In the genomic region with DNA sequence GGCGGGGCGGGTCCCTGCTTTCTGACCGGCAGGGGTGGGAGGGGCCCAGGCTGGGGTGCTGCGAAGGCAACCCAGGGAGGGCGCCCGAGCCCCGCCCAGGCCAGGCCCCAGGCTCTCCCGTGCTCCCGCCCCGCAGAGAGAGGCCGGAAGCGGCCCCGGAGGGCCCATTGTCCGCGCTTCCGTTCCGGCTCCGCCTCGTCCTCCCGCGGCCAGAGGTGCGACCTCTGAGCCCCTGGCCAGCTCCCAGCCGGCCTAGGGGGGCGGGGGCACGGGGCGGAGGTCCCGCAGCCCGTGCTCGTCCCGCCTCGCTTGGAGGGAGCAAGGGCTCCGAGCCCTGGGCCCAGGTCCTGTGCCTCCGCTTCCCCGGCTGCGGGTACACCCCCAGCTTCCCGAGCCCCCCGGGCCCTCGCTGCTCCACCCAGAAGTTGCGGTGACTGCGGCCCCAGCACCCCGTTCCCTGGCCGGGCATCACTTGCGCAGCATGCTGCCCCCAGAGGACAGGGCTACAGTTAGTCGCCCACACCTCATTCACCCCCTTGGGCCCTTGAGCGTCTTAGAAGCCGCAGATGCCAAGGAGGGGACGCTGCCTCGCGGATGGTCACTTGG, we compare ENCODE assay signal across 1 cellular context.
A peak's percentile ranks its signal among the peaks of the same experiment; 100 is the strongest.
TF ChIP-seq lines count a peak whose summit lies in the region.

No MANE protein-coding gene starts in this region.

TF ChIP-seq in HepG2, 621 proteins besides CTCF, POLR2A, EP300 and RAD21 (continued from another document and continues in another):
- TF ChIP-seq BCLAF1 (IDR thresholded peaks at IDR 0.05) (no peak), SATB2 (CRISPR knock-in tag; IDR thresholded peaks at IDR 0.05) (no peak), ESRRA (CRISPR knock-in tag; IDR thresholded peaks at IDR 0.05; ENCODE audit: low read depth) (no peak; the same call in 1 of the 2 replicates), ZNF567 (CRISPR knock-in tag; IDR thresholded peaks at IDR 0.05; ENCODE audit: borderline replicate concordance) (no peak), ZMYM4 (CRISPR knock-in tag; IDR thresholded peaks at IDR 0.05) (peak; percentile 74), ZNF160 (CRISPR knock-in tag; IDR thresholded peaks at IDR 0.05) (no peak), BORCS8-MEF2B (CRISPR knock-in tag; IDR thresholded peaks at IDR 0.05) (0 out of 2 replicates have a peak, but pooled peaks have one; percentile 29), RFX1 (IDR thresholded peaks at IDR 0.05) (no peak), ZNF607 (CRISPR knock-in tag; IDR thresholded peaks at IDR 0.05; ENCODE audit: borderline replicate concordance) (peak; percentile 92; the same call in 1 of the 2 replicates), ZNF747 (CRISPR knock-in tag; IDR thresholded peaks at IDR 0.05; ENCODE audit: borderline replicate concordance) (0 out of 2 replicates have a peak, but pooled peaks have one; percentile 40), ZNF616 (CRISPR knock-in tag; IDR thresholded peaks at IDR 0.05; ENCODE audit: low read depth) (peak; percentile 49; the same call in 1 of the 2 replicates), HNF4G (IDR thresholded peaks at IDR 0.05; ENCODE audit: borderline replicate concordance, low read depth, low read length) (peak; percentile 89), HNF4G (CRISPR knock-in tag; IDR thresholded peaks at IDR 0.05; ENCODE audit: borderline replicate concordance, low read depth) (no peak; the same call in 1 of the 2 replicates), ZNF276 (CRISPR knock-in tag; IDR thresholded peaks at IDR 0.05; ENCODE audit: low read depth) (no peak), ZKSCAN1 (IDR thresholded peaks at IDR 0.05; ENCODE audit: low read length) (no peak), NFKB2 (CRISPR knock-in tag; IDR thresholded peaks at IDR 0.05; ENCODE audit: borderline replicate concordance) (peak; percentile 69; the same call in 1 of the 2 replicates), KDM3A (CRISPR knock-in tag; IDR thresholded peaks at IDR 0.05; ENCODE audit: low read depth) (peak; percentile 63; the same call in 1 of the 2 replicates), ZNF549 (CRISPR knock-in tag; IDR thresholded peaks at IDR 0.05) (no peak), ZNF326 (CRISPR knock-in tag; IDR thresholded peaks at IDR 0.05; ENCODE audit: borderline replicate concordance) (no peak), KDM6A (CRISPR knock-in tag; IDR thresholded peaks at IDR 0.05; ENCODE audit: low read depth) (peak; percentile 23; the same call in 1 of the 2 replicates), BHLHE40 (IDR thresholded peaks at IDR 0.05; ENCODE audit: low read length) (peak; percentile 7; the same call in 1 of the 2 replicates), SMARCC2 (IDR thresholded peaks at IDR 0.05) (no peak), ZNF367 (CRISPR knock-in tag; IDR thresholded peaks at IDR 0.05; ENCODE audit: borderline replicate concordance) (no peak), THAP11 (CRISPR knock-in tag; IDR thresholded peaks at IDR 0.05) (peak; percentile 83), ARNT (IDR thresholded peaks at IDR 0.05) (no peak), ZBTB49 (CRISPR knock-in tag; IDR thresholded peaks at IDR 0.05; ENCODE audit: borderline replicate concordance) (no peak), ZSCAN5A (CRISPR knock-in tag; IDR thresholded peaks at IDR 0.05; ENCODE audit: borderline replicate concordance) (peak; percentile 30; the same call in 1 of the 2 replicates), ZNF282 (IDR thresholded peaks at IDR 0.05; ENCODE audit: partially characterized antibody) (no peak), ZNF83 (CRISPR knock-in tag; IDR thresholded peaks at IDR 0.05; ENCODE audit: borderline replicate concordance) (no peak), HNRNPLL (IDR thresholded peaks at IDR 0.05; ENCODE audit: low read depth, low read length, poor library complexity, severe bottlenecking) (peak; percentile 85), ZNF703 (CRISPR knock-in tag; IDR thresholded peaks at IDR 0.05; ENCODE audit: borderline replicate concordance) (no peak), ONECUT2 (CRISPR knock-in tag; IDR thresholded peaks at IDR 0.05) (no peak), CAMTA2 (CRISPR knock-in tag; IDR thresholded peaks at IDR 0.05; ENCODE audit: borderline replicate concordance) (no peak), HOXD1 (CRISPR knock-in tag; IDR thresholded peaks at IDR 0.05) (no peak)
- TF ChIP-seq, protein P1, sequence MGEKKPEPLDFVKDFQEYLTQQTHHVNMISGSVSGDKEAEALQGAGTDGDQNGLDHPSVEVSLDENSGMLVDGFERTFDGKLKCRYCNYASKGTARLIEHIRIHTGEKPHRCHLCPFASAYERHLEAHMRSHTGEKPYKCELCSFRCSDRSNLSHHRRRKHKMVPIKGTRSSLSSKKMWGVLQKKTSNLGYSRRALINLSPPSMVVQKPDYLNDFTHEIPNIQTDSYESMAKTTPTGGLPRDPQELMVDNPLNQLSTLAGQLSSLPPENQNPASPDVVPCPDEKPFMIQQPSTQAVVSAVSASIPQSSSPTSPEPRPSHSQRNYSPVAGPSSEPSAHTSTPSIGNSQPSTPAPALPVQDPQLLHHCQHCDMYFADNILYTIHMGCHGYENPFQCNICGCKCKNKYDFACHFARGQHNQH (CRISPR knock-in tag; IDR thresholded peaks at IDR 0.05) = peak; percentile 80
- TF ChIP-seq, protein P2, sequence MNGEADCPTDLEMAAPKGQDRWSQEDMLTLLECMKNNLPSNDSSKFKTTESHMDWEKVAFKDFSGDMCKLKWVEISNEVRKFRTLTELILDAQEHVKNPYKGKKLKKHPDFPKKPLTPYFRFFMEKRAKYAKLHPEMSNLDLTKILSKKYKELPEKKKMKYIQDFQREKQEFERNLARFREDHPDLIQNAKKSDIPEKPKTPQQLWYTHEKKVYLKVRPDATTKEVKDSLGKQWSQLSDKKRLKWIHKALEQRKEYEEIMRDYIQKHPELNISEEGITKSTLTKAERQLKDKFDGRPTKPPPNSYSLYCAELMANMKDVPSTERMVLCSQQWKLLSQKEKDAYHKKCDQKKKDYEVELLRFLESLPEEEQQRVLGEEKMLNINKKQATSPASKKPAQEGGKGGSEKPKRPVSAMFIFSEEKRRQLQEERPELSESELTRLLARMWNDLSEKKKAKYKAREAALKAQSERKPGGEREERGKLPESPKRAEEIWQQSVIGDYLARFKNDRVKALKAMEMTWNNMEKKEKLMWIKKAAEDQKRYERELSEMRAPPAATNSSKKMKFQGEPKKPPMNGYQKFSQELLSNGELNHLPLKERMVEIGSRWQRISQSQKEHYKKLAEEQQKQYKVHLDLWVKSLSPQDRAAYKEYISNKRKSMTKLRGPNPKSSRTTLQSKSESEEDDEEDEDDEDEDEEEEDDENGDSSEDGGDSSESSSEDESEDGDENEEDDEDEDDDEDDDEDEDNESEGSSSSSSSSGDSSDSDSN (CRISPR knock-in tag; IDR thresholded peaks at IDR 0.05) = peak; percentile 96
- TF ChIP-seq, protein P3, sequence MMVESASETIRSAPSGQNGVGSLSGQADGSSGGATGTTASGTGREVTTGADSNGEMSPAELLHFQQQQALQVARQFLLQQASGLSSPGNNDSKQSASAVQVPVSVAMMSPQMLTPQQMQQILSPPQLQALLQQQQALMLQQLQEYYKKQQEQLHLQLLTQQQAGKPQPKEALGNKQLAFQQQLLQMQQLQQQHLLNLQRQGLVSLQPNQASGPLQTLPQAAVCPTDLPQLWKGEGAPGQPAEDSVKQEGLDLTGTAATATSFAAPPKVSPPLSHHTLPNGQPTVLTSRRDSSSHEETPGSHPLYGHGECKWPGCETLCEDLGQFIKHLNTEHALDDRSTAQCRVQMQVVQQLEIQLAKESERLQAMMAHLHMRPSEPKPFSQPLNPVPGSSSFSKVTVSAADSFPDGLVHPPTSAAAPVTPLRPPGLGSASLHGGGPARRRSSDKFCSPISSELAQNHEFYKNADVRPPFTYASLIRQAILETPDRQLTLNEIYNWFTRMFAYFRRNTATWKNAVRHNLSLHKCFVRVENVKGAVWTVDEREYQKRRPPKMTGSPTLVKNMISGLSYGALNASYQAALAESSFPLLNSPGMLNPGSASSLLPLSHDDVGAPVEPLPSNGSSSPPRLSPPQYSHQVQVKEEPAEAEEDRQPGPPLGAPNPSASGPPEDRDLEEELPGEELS (CRISPR knock-in tag; IDR thresholded peaks at IDR 0.05) = peak; percentile 81
- TF ChIP-seq, protein P4, sequence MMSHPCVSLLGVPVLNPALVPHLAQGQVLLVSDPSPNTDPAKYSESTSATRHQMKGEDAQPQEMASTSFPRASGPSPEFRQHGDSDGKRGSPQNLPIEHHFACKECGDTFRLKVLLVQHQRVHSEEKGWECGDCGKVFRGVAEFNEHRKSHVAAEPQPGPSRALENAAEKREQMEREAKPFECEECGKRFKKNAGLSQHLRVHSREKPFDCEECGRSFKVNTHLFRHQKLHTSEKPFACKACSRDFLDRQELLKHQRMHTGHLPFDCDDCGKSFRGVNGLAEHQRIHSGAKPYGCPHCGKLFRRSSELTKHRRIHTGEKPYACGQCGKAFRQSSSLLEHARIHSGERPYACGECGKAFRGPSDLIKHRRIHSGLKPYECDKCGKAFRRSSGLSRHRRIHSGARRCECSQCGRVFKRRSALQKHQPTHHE (CRISPR knock-in tag; IDR thresholded peaks at IDR 0.05; ENCODE audit: borderline replicate concordance) = no peak
- TF ChIP-seq, protein P5, sequence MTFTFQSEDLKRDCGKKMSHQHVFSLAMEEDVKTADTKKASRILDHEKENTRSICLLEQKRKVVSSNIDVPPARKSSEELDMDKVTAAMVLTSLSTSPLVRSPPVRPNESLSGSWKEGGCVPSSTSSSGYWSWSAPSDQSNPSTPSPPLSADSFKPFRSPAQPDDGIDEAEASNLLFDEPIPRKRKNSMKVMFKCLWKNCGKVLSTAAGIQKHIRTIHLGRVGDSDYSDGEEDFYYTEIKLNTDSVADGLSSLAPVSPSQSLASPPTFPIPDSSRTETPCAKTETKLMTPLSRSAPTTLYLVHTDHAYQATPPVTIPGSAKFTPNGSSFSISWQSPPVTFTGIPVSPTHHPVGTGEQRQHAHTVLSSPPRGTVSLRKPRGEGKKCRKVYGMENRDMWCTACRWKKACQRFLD (CRISPR knock-in tag; IDR thresholded peaks at IDR 0.05; ENCODE audit: borderline replicate concordance) = 0 out of 2 replicates have a peak, but pooled peaks have one; percentile 21
- TF ChIP-seq, protein P6, sequence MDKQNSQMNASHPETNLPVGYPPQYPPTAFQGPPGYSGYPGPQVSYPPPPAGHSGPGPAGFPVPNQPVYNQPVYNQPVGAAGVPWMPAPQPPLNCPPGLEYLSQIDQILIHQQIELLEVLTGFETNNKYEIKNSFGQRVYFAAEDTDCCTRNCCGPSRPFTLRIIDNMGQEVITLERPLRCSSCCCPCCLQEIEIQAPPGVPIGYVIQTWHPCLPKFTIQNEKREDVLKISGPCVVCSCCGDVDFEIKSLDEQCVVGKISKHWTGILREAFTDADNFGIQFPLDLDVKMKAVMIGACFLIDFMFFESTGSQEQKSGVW (CRISPR knock-in tag; IDR thresholded peaks at IDR 0.05; ENCODE audit: borderline replicate concordance) = no peak
